Comparison of ENCODE assay signal across 4 cellular contexts in genomic region chr2:86882865-86883264, GRCh38. TPM values are rescaled to one million over a fixed set of nuclear protein-coding genes. Genes with fewer than 3 reads are reported as not detected.
"Had no signal": no experiment of that assay in that cellular context is flagged by ENCODE, and none has a peak within 500 bp of the region (broad histone marks: within the 10 kb centered on the region; RNA-seq: fewer than 3 reads in every experiment).

No MANE protein-coding gene starts in this region.

RNA-seq across cellular contexts. Expression of gene CD8B, which starts 21.2 kb away (rescaled TPM):
- total RNA-seq: GM23248, H4, HFFc6 had no signal
- polyA plus RNA-seq: GM23248 had no signal

RNA-seq across cellular contexts. Expression of gene RGPD1, which starts 59.1 kb away (rescaled TPM):
- total RNA-seq: GM23338 had no signal
